In the genomic region with DNA sequence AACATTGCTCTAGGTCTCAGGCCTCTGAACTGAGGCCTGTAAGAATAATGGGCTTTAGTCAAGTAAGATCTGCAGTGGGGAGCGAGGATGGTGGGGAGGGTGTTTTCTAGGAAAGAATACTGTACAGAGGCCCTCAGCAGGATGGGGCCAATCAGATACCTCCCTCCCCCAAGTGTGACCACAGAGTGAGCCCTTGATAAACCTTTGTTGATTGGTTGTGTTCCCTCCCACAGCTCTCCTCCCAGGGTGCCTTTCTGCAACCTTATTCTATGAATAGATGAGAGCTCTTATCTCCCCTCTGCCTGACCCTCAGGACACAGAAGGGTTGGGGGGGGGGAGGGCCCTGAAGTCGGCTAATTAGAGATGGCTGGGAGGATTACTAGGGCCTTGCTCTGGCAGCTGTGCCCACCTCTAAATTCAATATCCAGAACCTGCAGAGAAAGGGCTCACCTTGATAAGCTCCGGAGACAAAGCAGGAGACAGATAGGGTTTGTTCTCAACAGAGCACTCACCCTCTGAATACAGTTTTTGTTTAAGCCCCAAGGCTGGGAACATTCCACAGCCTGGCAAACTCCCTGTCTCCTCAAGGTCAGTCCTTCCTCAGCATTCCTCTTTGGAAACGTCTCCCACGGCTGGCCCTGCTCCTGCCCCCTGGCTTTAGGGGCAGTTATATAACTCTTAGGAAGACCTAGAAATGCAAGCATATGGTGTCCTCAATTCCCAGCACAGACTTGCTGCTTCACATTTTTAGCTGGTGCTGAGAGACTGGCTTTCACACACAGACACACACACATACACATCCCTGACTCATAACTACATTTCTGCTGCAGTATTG, we compare ENCODE assay signal across 12 cellular contexts. TPM values are rescaled to one million over a fixed set of nuclear protein-coding genes. Genes with fewer than 3 reads are reported as not detected.
A peak's percentile ranks its signal among the peaks of the same experiment; 100 is the strongest.
DNase-seq lines count a peak whose midpoint lies in the region; ATAC-seq, FAIRE-seq and TF ChIP-seq lines count a peak whose summit lies in the region.
"Had no signal": no experiment of that assay in that cellular context is flagged by ENCODE, and none has a peak within 500 bp of the region (broad histone marks: within the 10 kb centered on the region; RNA-seq: fewer than 3 reads in every experiment).

No MANE protein-coding gene starts in this region.

- H3K4me1 ChIP-seq in HepG2 (ENCODE audit: insufficient read depth, low read length): peaks cover 91% of the 10 kb centered on the region
- H3K4me1 ChIP-seq in right lobe of liver: peaks cover 0 to 19% (median 6%) of the 10 kb centered on the region in 4 donors
- H3K4me1 ChIP-seq in sigmoid colon: peaks cover 0 to 17% (median 12%) of the 10 kb centered on the region in 4 donors

- H3K9ac ChIP-seq in HepG2 (ENCODE audit: insufficient read depth, low read depth, low read length): peak overlapping the region; percentile 44

- no peak for TF ChIP-seq EP300 in HepG2 (IDR thresholded peaks at IDR 0.05; ENCODE audit: low read depth in 2 of 2, low read length in 2 of 2)
- no peak for TF ChIP-seq EP300 in HepG2 (CRISPR knock-in tag; IDR thresholded peaks at IDR 0.05; ENCODE audit: borderline replicate concordance)
- no peak for TF ChIP-seq EP300 in sigmoid colon (IDR thresholded peaks at IDR 0.05)

- POLR2A ChIA-PET in HepG2 (lab: Yijun Ruan, JAX): interaction anchor here (0.9 to 6.8 kb wide), 15 partner anchors 13 to 276 kb away, joined by 3 to 129 read pairs (median 7); no protein-coding TSS in a partner anchor

- peak; percentile 86 for DNase-seq in HepG2 (ENCODE audit: low spot score)
- no peak for DNase-seq in right lobe of liver
- peak in 1 of 2 donors; percentile 42 for DNase-seq in cardiac fibroblast (ENCODE audit: low read depth in 2 of 2)
- peak; percentile 86 for DNase-seq in islet precursor cell
- DNase-seq in sigmoid colon: no peak
- no peak for DNase-seq in SIG-M5 (lab: John Stamatoyannopoulos, UW)
- no peak for DNase-seq in NOMO-1 treated with dmso at 0.1 percent for 144 hours (lab: John Stamatoyannopoulos, UW; ENCODE audit: unreplicated experiment)
- no peak for DNase-seq in activated naive CD4-positive, alpha-beta T cell treated with Interleukin-2 at 50 U/mL for 16 hours
- DNase-seq: naive B cell, NCI-H526 had no signal

- TF ChIP-seq RAD21 in HepG2 (CRISPR knock-in tag; IDR thresholded peaks at IDR 0.05): no peak

- H3K4me2 ChIP-seq in HepG2 (ENCODE audit: low read depth, low read length): peak overlapping the region; percentile 97

- H3K27ac ChIP-seq in HepG2 (ENCODE audit: extremely low read length, insufficient read depth, low read length) (peak overlapping the region; percentile 57), right lobe of liver (no peak overlapping the region), sigmoid colon (no peak overlapping the region)
- H3K27ac ChIP-seq: C4-2B had no signal

- TF ChIP-seq POLR2A in HepG2 (IDR thresholded peaks at IDR 0.05; ENCODE audit: insufficient read depth in 1 of 2, low read depth in 2 of 2, low read length in 2 of 2): peak; percentile 23 to 35; a peak in 1 of 4 replicates
- no peak for TF ChIP-seq POLR2A in right lobe of liver (IDR thresholded peaks at IDR 0.05)
- TF ChIP-seq POLR2A in sigmoid colon (IDR thresholded peaks at IDR 0.05): no peak

- CTCF ChIA-PET in HepG2 (lab: Yijun Ruan, JAX; ENCODE audit: low intra/inter-chr PET ratio, low total read pairs): interaction anchor here (1.4 kb wide), 1 partner anchor 277 kb away, joined by 5 read pairs; no protein-coding TSS in a partner anchor

- H3K4me3 ChIP-seq in HepG2 (replicated peaks in 1 of 3; ENCODE audit: insufficient read depth in 1 of 3, low read depth in 2 of 3, low read length in 3 of 3) (no peak overlapping the region), right lobe of liver (no peak overlapping the region), cardiac fibroblast (replicated peaks in 1 of 2; ENCODE audit: low read depth in 2 of 2, low read length in 2 of 2) (no peak overlapping the region), sigmoid colon (no peak overlapping the region)

- H3K27me3 ChIP-seq in HepG2 (ENCODE audit: control insufficient read depth in 1 of 2, insufficient read depth in 2 of 2, low read length in 2 of 2): no peaks in the 10 kb centered on the region; a peak in 1 of 5 replicates
- no peaks in the 10 kb centered on the region for H3K27me3 ChIP-seq in right lobe of liver
- H3K27me3 ChIP-seq in sigmoid colon: no peaks in the 10 kb centered on the region

- H3K9me3 ChIP-seq in HepG2 (ENCODE audit: low read length): no peaks in the 10 kb centered on the region
- no peaks in the 10 kb centered on the region for H3K9me3 ChIP-seq in right lobe of liver
- H3K9me3 ChIP-seq in sigmoid colon: no peaks in the 10 kb centered on the region

- 25% methylated on average over 5 of the region's 5 CpGs for WGBS in HepG2 (ENCODE audit: low lambda C conversion rate)
- 43% methylated on average over 2 of the region's 5 CpGs for WGBS in right lobe of liver (ENCODE audit: insufficient coverage, low coverage, low lambda C conversion rate, missing lambda C conversion rate)
- WGBS in sigmoid colon, 2 donors: 67 to 76% methylated on average over 5 of the region's 5 CpGs

- H3K36me3 ChIP-seq in HepG2 (replicated peaks in 1 of 2; ENCODE audit: control insufficient read depth in 1 of 2, insufficient read depth in 2 of 2, low read length in 2 of 2) (no peaks in the 10 kb centered on the region), right lobe of liver (no peaks in the 10 kb centered on the region), sigmoid colon (no peaks in the 10 kb centered on the region)

- in situ Hi-C loops in HepG2 (cut with HindIII; ENCODE audit: extremely low pct_ligation_motif_present, low pct_unique_long_range_greater_than_20kb): no loop called here

- peak; percentile 77 for FAIRE-seq in HepG2 (lab: Jason Lieb, UNC)
- FAIRE-seq: endothelial cell of umbilical vein had no signal

- TF ChIP-seq CTCF in HepG2 (CRISPR knock-in tag; IDR thresholded peaks at IDR 0.05): peak; percentile 30
- TF ChIP-seq CTCF in right lobe of liver (IDR thresholded peaks at IDR 0.05): no peak
- TF ChIP-seq CTCF in cardiac fibroblast (IDR thresholded peaks at IDR 0.05; ENCODE audit: low read depth, low read length): peak; percentile 3
- no peak for TF ChIP-seq CTCF in sigmoid colon (IDR thresholded peaks at IDR 0.05)

- peak; percentile 6; the same call in 2 of the 3 replicates for ATAC-seq in HepG2
- ATAC-seq in right lobe of liver: no peak

- BruUV-seq in HepG2 (replicated peaks; lab: Mats Ljungman, UMichigan): no TSS peak

- H4K20me1 ChIP-seq in HepG2 (ENCODE audit: insufficient read depth, low read length): no peaks in the 10 kb centered on the region

- peaks cover 11% of the 10 kb centered on the region for H3K79me2 ChIP-seq in HepG2 (ENCODE audit: insufficient read depth, low read length)

- intact Hi-C loops in HepG2 (cut with micrococcal nuclease; ENCODE audit: unreplicated experiment) (loop anchor here (5.0 kb wide), 2 partner anchors 39 to 51 kb away; no protein-coding TSS in a partner anchor), right lobe of liver (cut with DNase I) (no loop called here), sigmoid colon (cut with DNase I) (loop anchor here (5.0 kb wide), 1 partner anchor 156 kb away; the partner anchor contains the start of gene CD58)

- H2AFZ ChIP-seq in HepG2 (ENCODE audit: low read length): no peak overlapping the region

TF ChIP-seq in HepG2, 621 proteins besides CTCF, POLR2A, EP300 and RAD21 (continues in another document):
- TF ChIP-seq SKI (IDR thresholded peaks at IDR 0.05; ENCODE audit: partially characterized antibody) (no peak), ZNF792 (CRISPR knock-in tag; IDR thresholded peaks at IDR 0.05) (no peak)

RNA-seq across cellular contexts. Expression of gene ATP1A1, which starts 42.9 kb away (rescaled TPM):
- total RNA-seq in HepG2 (2016; rRNA removed; fragmentation: Illumina TruSeq; extraction: Trizol) (210 and 280 TPM in 2 replicates), right lobe of liver (100 to 1,000 TPM in 5 of 6 experiments, 10 to 100 TPM in 1; 83.6 to 153 (median 121) TPM), sigmoid colon (100 to 1,000 TPM in 1 of 4 donors, 10 to 100 TPM in 3; 88.6 to 101 (median 91.8) TPM)
- total RNA-seq in HepG2 (2016; cell fraction: cytosol; rRNA removed; fragmentation: Illumina TruSeq; extraction: Trizol; ENCODE audit: low read depth): 60.3 and 83.4 TPM in 2 replicates
- total RNA-seq in HepG2 (2016; cell fraction: insoluble cytoplasmic fraction; rRNA removed; fragmentation: Illumina TruSeq; extraction: Trizol): 183 and 291 TPM in 2 replicates
- 133 and 176 TPM in 2 replicates for total RNA-seq in HepG2 (2016; cell fraction: membrane; rRNA removed; fragmentation: Illumina TruSeq; extraction: Trizol)
- 383 and 432 TPM in 2 replicates for total RNA-seq in HepG2 (2016; cell fraction: nucleus; rRNA removed; fragmentation: Illumina TruSeq; extraction: Trizol)
- polyA plus RNA-seq in HepG2 (2011; rRNA removed) (627 and 705 TPM in 2 replicates), sigmoid colon (1,000 to 10,000 TPM in 1 of 3 donors, 100 to 1,000 TPM in 2; 260 to 1,099 (median 270) TPM)
- 735 and 774 TPM in 2 replicates for polyA plus RNA-seq in HepG2 (2011; cell fraction: cytosol; rRNA removed)
- polyA plus RNA-seq in HepG2 (2011; cell fraction: nucleus; rRNA removed): 313 and 327 TPM in 2 replicates
- polyA plus RNA-seq in HepG2 (2012): 467 and 657 TPM in 2 replicates
- polyA plus RNA-seq in HepG2 (2016; cell fraction: cytosol; fragmentation: Illumina TruSeq; extraction: Trizol; ENCODE audit: low read depth): 69.6 and 84.9 TPM in 2 replicates
- 219 and 228 TPM in 2 replicates for polyA plus RNA-seq in HepG2 (2016; cell fraction: insoluble cytoplasmic fraction; fragmentation: Illumina TruSeq; extraction: Trizol; ENCODE audit: low read depth)
- 106 and 149 TPM in 2 replicates for polyA plus RNA-seq in HepG2 (2016; cell fraction: membrane; fragmentation: Illumina TruSeq; extraction: Trizol; ENCODE audit: low read depth)
- 515 and 526 TPM in 2 replicates for polyA plus RNA-seq in HepG2 (2016; cell fraction: nucleus; fragmentation: Illumina TruSeq; extraction: Trizol; ENCODE audit: insufficient read depth, low read depth)
- polyA minus RNA-seq in HepG2 (2011; rRNA and poly(A)+ RNA removed; ENCODE audit: low replicate concordance): 367 and 928 TPM in 2 replicates
- polyA minus RNA-seq in HepG2 (2011; cell fraction: cytosol; rRNA and poly(A)+ RNA removed): 438 and 487 TPM in 2 replicates
- 356 and 442 TPM in 2 replicates for polyA minus RNA-seq in HepG2 (2011; cell fraction: nucleus; rRNA and poly(A)+ RNA removed)

Comparison
In these comparisons a context has a peak if more than half of its experiments do, and no peak if none do; other contexts are left out.
1. DNase-seq: peak in HepG2 (single experiment) and islet precursor cell (single experiment); none in right lobe of liver (0 of 3), sigmoid colon (single experiment), SIG-M5 (single experiment), NOMO-1 treated with dmso at 0.1 percent for 144 hours (single experiment) and activated naive CD4-positive, alpha-beta T cell treated with Interleukin-2 at 50 U/mL for 16 hours (single experiment).
2. CTCF ChIP-seq: peak in HepG2 (single experiment) and cardiac fibroblast (single experiment); none in right lobe of liver (0 of 4) and sigmoid colon (0 of 4).
3. POLR2A ChIP-seq: peak in HepG2 (2 of 2); none in right lobe of liver (single experiment) and sigmoid colon (0 of 2).
4. intact Hi-C loops: an anchor here in HepG2 (5.0 kb wide) and sigmoid colon (5.0 kb wide); none called in right lobe of liver.